In genomic region chr1:167430134-167430848, GRCh38 we compare ENCODE assay signal across 1 cellular context.
TF ChIP-seq lines count a peak whose summit lies in the region.

No MANE protein-coding gene starts in this region.

TF ChIP-seq in WTC11, 78 proteins besides CTCF, POLR2A, EP300 and RAD21 (continued from another document):
- TF ChIP-seq, protein P1, sequence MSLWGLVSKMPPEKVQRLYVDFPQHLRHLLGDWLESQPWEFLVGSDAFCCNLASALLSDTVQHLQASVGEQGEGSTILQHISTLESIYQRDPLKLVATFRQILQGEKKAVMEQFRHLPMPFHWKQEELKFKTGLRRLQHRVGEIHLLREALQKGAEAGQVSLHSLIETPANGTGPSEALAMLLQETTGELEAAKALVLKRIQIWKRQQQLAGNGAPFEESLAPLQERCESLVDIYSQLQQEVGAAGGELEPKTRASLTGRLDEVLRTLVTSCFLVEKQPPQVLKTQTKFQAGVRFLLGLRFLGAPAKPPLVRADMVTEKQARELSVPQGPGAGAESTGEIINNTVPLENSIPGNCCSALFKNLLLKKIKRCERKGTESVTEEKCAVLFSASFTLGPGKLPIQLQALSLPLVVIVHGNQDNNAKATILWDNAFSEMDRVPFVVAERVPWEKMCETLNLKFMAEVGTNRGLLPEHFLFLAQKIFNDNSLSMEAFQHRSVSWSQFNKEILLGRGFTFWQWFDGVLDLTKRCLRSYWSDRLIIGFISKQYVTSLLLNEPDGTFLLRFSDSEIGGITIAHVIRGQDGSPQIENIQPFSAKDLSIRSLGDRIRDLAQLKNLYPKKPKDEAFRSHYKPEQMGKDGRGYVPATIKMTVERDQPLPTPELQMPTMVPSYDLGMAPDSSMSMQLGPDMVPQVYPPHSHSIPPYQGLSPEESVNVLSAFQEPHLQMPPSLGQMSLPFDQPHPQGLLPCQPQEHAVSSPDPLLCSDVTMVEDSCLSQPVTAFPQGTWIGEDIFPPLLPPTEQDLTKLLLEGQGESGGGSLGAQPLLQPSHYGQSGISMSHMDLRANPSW (CRISPR knock-in tag; conservative IDR thresholded peaks at IDR 0.05; ENCODE audit: low read depth): no peak
- peak; percentile 56; the same call in 1 of the 2 replicates for TF ChIP-seq NFE2L1 (CRISPR knock-in tag; IDR thresholded peaks at IDR 0.05)
- TF ChIP-seq, protein P2, sequence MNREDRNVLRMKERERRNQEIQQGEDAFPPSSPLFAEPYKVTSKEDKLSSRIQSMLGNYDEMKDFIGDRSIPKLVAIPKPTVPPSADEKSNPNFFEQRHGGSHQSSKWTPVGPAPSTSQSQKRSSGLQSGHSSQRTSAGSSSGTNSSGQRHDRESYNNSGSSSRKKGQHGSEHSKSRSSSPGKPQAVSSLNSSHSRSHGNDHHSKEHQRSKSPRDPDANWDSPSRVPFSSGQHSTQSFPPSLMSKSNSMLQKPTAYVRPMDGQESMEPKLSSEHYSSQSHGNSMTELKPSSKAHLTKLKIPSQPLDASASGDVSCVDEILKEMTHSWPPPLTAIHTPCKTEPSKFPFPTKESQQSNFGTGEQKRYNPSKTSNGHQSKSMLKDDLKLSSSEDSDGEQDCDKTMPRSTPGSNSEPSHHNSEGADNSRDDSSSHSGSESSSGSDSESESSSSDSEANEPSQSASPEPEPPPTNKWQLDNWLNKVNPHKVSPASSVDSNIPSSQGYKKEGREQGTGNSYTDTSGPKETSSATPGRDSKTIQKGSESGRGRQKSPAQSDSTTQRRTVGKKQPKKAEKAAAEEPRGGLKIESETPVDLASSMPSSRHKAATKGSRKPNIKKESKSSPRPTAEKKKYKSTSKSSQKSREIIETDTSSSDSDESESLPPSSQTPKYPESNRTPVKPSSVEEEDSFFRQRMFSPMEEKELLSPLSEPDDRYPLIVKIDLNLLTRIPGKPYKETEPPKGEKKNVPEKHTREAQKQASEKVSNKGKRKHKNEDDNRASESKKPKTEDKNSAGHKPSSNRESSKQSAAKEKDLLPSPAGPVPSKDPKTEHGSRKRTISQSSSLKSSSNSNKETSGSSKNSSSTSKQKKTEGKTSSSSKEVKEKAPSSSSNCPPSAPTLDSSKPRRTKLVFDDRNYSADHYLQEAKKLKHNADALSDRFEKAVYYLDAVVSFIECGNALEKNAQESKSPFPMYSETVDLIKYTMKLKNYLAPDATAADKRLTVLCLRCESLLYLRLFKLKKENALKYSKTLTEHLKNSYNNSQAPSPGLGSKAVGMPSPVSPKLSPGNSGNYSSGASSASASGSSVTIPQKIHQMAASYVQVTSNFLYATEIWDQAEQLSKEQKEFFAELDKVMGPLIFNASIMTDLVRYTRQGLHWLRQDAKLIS (CRISPR knock-in tag; IDR thresholded peaks at IDR 0.05; ENCODE audit: borderline replicate concordance): no peak
